Comparison of ENCODE assay signal across 16 cellular contexts in genomic region chr2:83665894-83666293, GRCh38.
DNase-seq lines count a peak whose midpoint lies in the region; ATAC-seq and TF ChIP-seq lines count a peak whose summit lies in the region.
"Had no signal": no experiment of that assay in that cellular context is flagged by ENCODE, and none has a peak within 500 bp of the region (broad histone marks: within the 10 kb centered on the region; RNA-seq: fewer than 3 reads in every experiment).

No MANE protein-coding gene starts in this region.

- intact Hi-C loops in left colon (cut with DNase I, micrococcal nuclease) = no loop called here

- H4K20me1 ChIP-seq in MM.1S (ENCODE audit: insufficient read depth, low read length) = no peaks in the 10 kb centered on the region

- no peaks in the 10 kb centered on the region for H3F3A ChIP-seq in MM.1S (ENCODE audit: insufficient read depth, low read length)

- no peaks in the 10 kb centered on the region for H3K36me3 ChIP-seq in MM.1S (replicated peaks; ENCODE audit: insufficient read depth, low read length)
- H3K36me3 ChIP-seq: lower lobe of right lung had no signal

- no peak overlapping the region for H3K9ac ChIP-seq in MM.1S (ENCODE audit: low read length)

- no peak overlapping the region for H3K4me2 ChIP-seq in MM.1S (ENCODE audit: low read depth, low read length)

- no peaks in the 10 kb centered on the region for H3K79me2 ChIP-seq in MM.1S (ENCODE audit: low read length)

- peak; percentile 37 for ATAC-seq in left colon
- no peak for ATAC-seq in HG03457 (IDR thresholded peaks at IDR 0.05; ENCODE audit: unreplicated experiment)
- ATAC-seq in HG03095 (IDR thresholded peaks at IDR 0.05; ENCODE audit: unreplicated experiment) = no peak
- no peak for ATAC-seq in HG03378 (IDR thresholded peaks at IDR 0.05; ENCODE audit: unreplicated experiment)
- ATAC-seq: lower lobe of right lung, natural killer cell, psoas muscle had no signal

- DNase-seq in GM03348 (ENCODE audit: low spot score) (peak; percentile 16), M059J (ENCODE audit: low read depth) (peak; percentile 7), astrocyte of the spinal cord (ENCODE audit: low read depth, low spot score) (peak; percentile 31), left colon (no peak), MM.1S (no peak)
- DNase-seq: activated effector memory CD4-positive, alpha-beta T cell treated with Interleukin-2 at 50 U/mL for 16 hours; aorta; lower lobe of right lung; natural killer cell; NCI-H2171 treated with DMSO at 0.1 percent for 48 hours; psoas muscle; substantia nigra had no signal

- no peaks in the 10 kb centered on the region for H3K9me3 ChIP-seq in MM.1S (replicated peaks; ENCODE audit: insufficient read depth, low read length)
- H3K9me3 ChIP-seq: lower lobe of right lung, psoas muscle had no signal

- H3K4me3 ChIP-seq in astrocyte of the spinal cord (ENCODE audit: low read depth, low read length) (no peak overlapping the region), MM.1S (ENCODE audit: low read length) (no peak overlapping the region)
- H3K4me3 ChIP-seq: lower lobe of right lung, psoas muscle had no signal

- TF ChIP-seq CTCF in astrocyte of the spinal cord (IDR thresholded peaks at IDR 0.05; ENCODE audit: low read depth, low read length) = no peak
- no peak for TF ChIP-seq CTCF in MM.1S (IDR thresholded peaks at IDR 0.05; ENCODE audit: low read length)

- no peak overlapping the region for H3K27ac ChIP-seq in MM.1S (ENCODE audit: low read length)
- H3K27ac ChIP-seq: lower lobe of right lung, psoas muscle, VCaP had no signal

- H3K27me3 ChIP-seq in MM.1S (replicated peaks; ENCODE audit: insufficient read depth, low read length) = no peaks in the 10 kb centered on the region

- H3K9me2 ChIP-seq in MM.1S (replicated peaks; ENCODE audit: insufficient read depth, low read length) = no peaks in the 10 kb centered on the region

- in situ Hi-C loops in astrocyte of the spinal cord (cut with HindIII; ENCODE audit: low sequenced_read_pairs) = no loop called here

- no peaks in the 10 kb centered on the region for H3K4me1 ChIP-seq in MM.1S (ENCODE audit: low read length)
- H3K4me1 ChIP-seq: lower lobe of right lung, psoas muscle had no signal

- H2AFZ ChIP-seq in MM.1S (ENCODE audit: low read length) = no peak overlapping the region

Comparison
In these comparisons a context has a peak if more than half of its experiments do, and no peak if none do; other contexts are left out.
1. DNase-seq: peak in GM03348 (single experiment), M059J (single experiment) and astrocyte of the spinal cord (single experiment); none in left colon (0 of 2) and MM.1S (single experiment).